ENCODE assay signal across 9 cellular contexts in the genomic region with DNA sequence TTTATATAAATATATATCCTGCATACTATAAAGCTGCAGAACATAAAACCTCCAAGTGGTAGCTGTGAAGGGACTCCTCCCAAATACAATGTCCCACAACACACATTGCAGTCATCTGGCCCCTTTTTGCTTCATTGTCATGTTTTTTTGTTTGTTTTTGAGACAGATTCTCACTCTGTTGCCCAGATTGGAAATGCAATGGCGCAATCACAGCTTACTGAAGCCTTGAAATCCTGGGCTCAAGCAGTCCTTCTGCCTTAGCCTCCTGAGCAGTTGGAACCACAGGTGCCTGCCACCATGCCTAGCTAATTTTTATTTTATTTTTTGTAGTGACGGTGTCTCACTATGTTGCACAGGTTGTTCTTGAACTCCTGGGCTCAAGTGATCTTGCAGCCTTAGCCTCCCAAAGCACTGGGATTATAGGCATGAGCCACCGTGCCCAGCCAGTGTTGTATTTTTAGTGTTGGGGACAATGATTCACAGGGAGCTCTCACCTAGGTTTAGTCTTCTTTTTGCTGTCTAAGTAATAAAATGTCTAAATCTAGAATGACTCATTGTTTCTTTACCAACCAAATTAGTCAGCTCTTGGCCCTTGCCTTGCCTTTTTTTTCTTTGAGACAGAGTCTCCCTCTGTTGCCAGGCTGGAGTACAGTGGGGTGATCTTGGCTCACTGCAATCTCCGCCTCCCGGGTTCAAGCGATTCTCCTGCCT. TPM values are rescaled to one million over a fixed set of nuclear protein-coding genes. Genes with fewer than 3 reads are reported as not detected.
DNase-seq lines count a peak whose midpoint lies in the region; ATAC-seq, FAIRE-seq and TF ChIP-seq lines count a peak whose summit lies in the region.
"Had no signal": no experiment of that assay in that cellular context is flagged by ENCODE, and none has a peak within 500 bp of the region (broad histone marks: within the 10 kb centered on the region; RNA-seq: fewer than 3 reads in every experiment).

No MANE protein-coding gene starts in this region.

- H3K9me3 Mint-ChIP-seq in endothelial cell (ENCODE audit: unreplicated experiment) = no peaks in the 10 kb centered on the region

- H3K4me3 Mint-ChIP-seq in endothelial cell (ENCODE audit: unreplicated experiment) = no peak overlapping the region

- no peaks in the 10 kb centered on the region for H3K36me3 Mint-ChIP-seq in endothelial cell (ENCODE audit: low read depth, unreplicated experiment)

- no peaks in the 10 kb centered on the region for H3K4me1 ChIP-seq in psoas muscle

- 70 to 82% (median 74%) methylated on average over 6 of the region's 6 CpGs for WGBS in psoas muscle, 3 donors

- DNase-seq in HTR-8/SVneo (ENCODE audit: insufficient read length, low spot score) = peak; percentile 11
- DNase-seq in amniotic stem cell (lab: John Stamatoyannopoulos, UW) = peak; percentile 6
- no peak for DNase-seq in psoas muscle
- no peak for DNase-seq in GM19239 (ENCODE audit: insufficient read length, low spot score)
- DNase-seq in endothelial cell (ENCODE audit: low spot score) = no peak
- DNase-seq: OCI-M1 had no signal

- ATAC-seq in GM19463 (IDR thresholded peaks at IDR 0.05; ENCODE audit: unreplicated experiment) = peak; percentile 62
- ATAC-seq in psoas muscle = peak; percentile 46 to 89 (median 70)
- ATAC-seq in GM19328 (IDR thresholded peaks at IDR 0.05; ENCODE audit: unreplicated experiment) = no peak

- no peaks in the 10 kb centered on the region for H3K36me3 ChIP-seq in psoas muscle (ENCODE audit: insufficient read depth in 1 of 2, low read depth in 1 of 2)

- FAIRE-seq in HTR-8/SVneo (lab: Jason Lieb, UNC) (no peak), GM19239 (lab: Jason Lieb, UNC) (no peak)
- FAIRE-seq: GM18507 had no signal

- H3K4me3 ChIP-seq in psoas muscle = no peak overlapping the region

- no peaks in the 10 kb centered on the region for H3K9me3 ChIP-seq in psoas muscle

- no peak overlapping the region for H3K27ac Mint-ChIP-seq in endothelial cell (ENCODE audit: unreplicated experiment)

- H3K27ac ChIP-seq in psoas muscle = no peak overlapping the region

- no peaks in the 10 kb centered on the region for H3K27me3 ChIP-seq in psoas muscle (ENCODE audit: insufficient read depth in 3 of 3, low read length in 2 of 3)

- H3K27me3 Mint-ChIP-seq in endothelial cell (ENCODE audit: unreplicated experiment) = peaks cover 1% of the 10 kb centered on the region

- intact Hi-C loops in psoas muscle (cut with DNase I) = loop anchor here in 1 of 2 donors (10.0 kb wide), 1 partner anchor 129 kb away; the partner anchor contains the start of gene STAG2

- TF ChIP-seq CTCF in psoas muscle (IDR thresholded peaks at IDR 0.05) = no peak
- TF ChIP-seq CTCF in endothelial cell (IDR thresholded peaks at IDR 0.05; ENCODE audit: unreplicated experiment) = no peak

- H3K4me1 Mint-ChIP-seq in endothelial cell (ENCODE audit: unreplicated experiment) = no peaks in the 10 kb centered on the region

RNA-seq across cellular contexts. Expression of gene XIAP, which starts 24.0 kb away (rescaled TPM):
- total RNA-seq in psoas muscle (10 to 100 TPM; 34.8 to 40.1 (median 37.6) TPM), endothelial cell (ENCODE audit: unreplicated experiment) (48.1 TPM)
- polyA plus RNA-seq in psoas muscle = 10 to 100 TPM in 2 of 3 donors, 1 to 10 TPM in 1; 7.5 to 27.9 (median 13.7) TPM

Comparison
In these comparisons a context has a peak if more than half of its experiments do, and no peak if none do; other contexts are left out.
1. DNase-seq: peak in HTR-8/SVneo (single experiment) and amniotic stem cell (single experiment); none in psoas muscle (0 of 2), GM19239 (single experiment) and endothelial cell (single experiment).